ENCODE assay signal across 15 cellular contexts in the genomic region with DNA sequence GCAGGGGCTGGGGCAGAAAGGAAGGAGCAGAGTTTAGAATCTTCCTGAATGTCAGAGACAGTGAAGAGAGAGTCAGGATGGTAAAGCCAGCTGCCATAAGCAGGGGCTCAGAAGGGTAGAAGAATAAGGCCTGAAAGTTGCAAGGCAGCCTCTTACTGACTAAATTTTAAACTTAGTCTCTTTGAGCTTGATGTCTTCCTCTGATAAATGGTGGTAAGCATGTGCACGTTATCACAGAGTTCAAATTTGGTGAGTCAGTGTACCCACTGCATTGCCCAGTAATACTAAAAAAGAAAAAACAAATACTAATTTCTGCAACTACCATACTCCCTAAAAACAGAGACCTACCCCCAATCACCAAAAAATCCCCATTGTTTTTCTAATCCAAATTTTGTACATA. TPM values are rescaled to one million over a fixed set of nuclear protein-coding genes. Genes with fewer than 3 reads are reported as not detected.
DNase-seq lines count a peak whose midpoint lies in the region; ATAC-seq and TF ChIP-seq lines count a peak whose summit lies in the region.
"Had no signal": no experiment of that assay in that cellular context is flagged by ENCODE, and none has a peak within 500 bp of the region (broad histone marks: within the 10 kb centered on the region; RNA-seq: fewer than 3 reads in every experiment).

No MANE protein-coding gene starts in this region.

- H3K4me3 ChIP-seq in CD4-positive, CD25-positive, alpha-beta regulatory T cell (ENCODE audit: low read depth, low read length) = no peak overlapping the region
- no peak overlapping the region for H3K4me3 ChIP-seq in HAP-1
- H3K4me3 ChIP-seq: GM12878 had no signal

- no peaks in the 10 kb centered on the region for H3K4me1 ChIP-seq in CD4-positive, CD25-positive, alpha-beta regulatory T cell (ENCODE audit: control insufficient read depth, insufficient read depth, low read length, poor library complexity, severe bottlenecking)
- H3K4me1 ChIP-seq in HAP-1 = no peaks in the 10 kb centered on the region

- intact Hi-C loops in activated CD4-positive, alpha-beta T cell treated with anti-CD3 and anti-CD28 coated beads, Interleukin-2, amount 10 ng/mL, durations not matched to agents 24 days and 14 days (cut with micrococcal nuclease) = no loop called here

- H3K9me3 ChIP-seq in CD4-positive, CD25-positive, alpha-beta regulatory T cell (ENCODE audit: control insufficient read depth in 2 of 2, low read length in 2 of 2) = no peaks in the 10 kb centered on the region
- no peaks in the 10 kb centered on the region for H3K9me3 ChIP-seq in T-helper 17 cell (ENCODE audit: control insufficient read depth, low read length, poor library complexity, severe bottlenecking)
- H3K9me3 ChIP-seq in HAP-1 = no peaks in the 10 kb centered on the region

- TF ChIP-seq CTCF in omental fat pad (IDR thresholded peaks at IDR 0.05) = no peak

- H3K27ac Mint-ChIP-seq in activated CD4-positive, alpha-beta T cell treated with anti-CD3 and anti-CD28 coated beads, Interleukin-2, amount 10 ng/mL, durations not matched to agents 24 days and 14 days = peak overlapping the region; percentile 2
- peak overlapping the region; percentile 32 to 91 (median 68) for H3K27ac Mint-ChIP-seq in CD4-positive, CD25-positive, alpha-beta regulatory T cell
- peak overlapping the region; percentile 67 for H3K27ac Mint-ChIP-seq in T-helper 17 cell
- peak overlapping the region; percentile 12 to 63 for H3K27ac Mint-ChIP-seq in effector memory CD8-positive, alpha-beta T cell

- peaks cover 54% of the 10 kb centered on the region for H3K36me3 ChIP-seq in CD4-positive, CD25-positive, alpha-beta regulatory T cell (ENCODE audit: control insufficient read depth, insufficient read depth, low read length)
- peaks cover 23% of the 10 kb centered on the region for H3K36me3 ChIP-seq in HAP-1 (replicated peaks)

- no peak for ATAC-seq in CD4-positive, CD25-positive, alpha-beta regulatory T cell (ENCODE audit: low read depth in 2 of 2)
- ATAC-seq in T-helper 17 cell (no peak), GM18870 (IDR thresholded peaks at IDR 0.05; ENCODE audit: unreplicated experiment) (no peak), omental fat pad (ENCODE audit: low FRiP score) (no peak)
- ATAC-seq in effector memory CD8-positive, alpha-beta T cell (replicated peaks) = no peak
- ATAC-seq: GM12878 had no signal

- H3K9me3 Mint-ChIP-seq in activated CD4-positive, alpha-beta T cell treated with anti-CD3 and anti-CD28 coated beads, Interleukin-2, amount 10 ng/mL, durations not matched to agents 24 days and 14 days = no peaks in the 10 kb centered on the region
- H3K9me3 Mint-ChIP-seq in CD4-positive, CD25-positive, alpha-beta regulatory T cell = peaks cover 0 to 2% (median 0%) of the 10 kb centered on the region in 7 donors
- no peaks in the 10 kb centered on the region for H3K9me3 Mint-ChIP-seq in effector memory CD8-positive, alpha-beta T cell
- H3K9me3 Mint-ChIP-seq: CD14-positive monocyte had no signal

- no peaks in the 10 kb centered on the region for H3K27me3 Mint-ChIP-seq in activated CD4-positive, alpha-beta T cell treated with anti-CD3 and anti-CD28 coated beads, Interleukin-2, amount 10 ng/mL, durations not matched to agents 24 days and 14 days
- H3K27me3 Mint-ChIP-seq in CD4-positive, CD25-positive, alpha-beta regulatory T cell = no peaks in the 10 kb centered on the region
- no peaks in the 10 kb centered on the region for H3K27me3 Mint-ChIP-seq in T-helper 17 cell
- no peaks in the 10 kb centered on the region for H3K27me3 Mint-ChIP-seq in effector memory CD8-positive, alpha-beta T cell

- in situ Hi-C loops in HAP-1 (cut with MboI; ENCODE audit: low sequenced_read_pairs) = no loop called here

- peaks cover 52% of the 10 kb centered on the region for H3K36me3 Mint-ChIP-seq in activated CD4-positive, alpha-beta T cell treated with anti-CD3 and anti-CD28 coated beads, Interleukin-2, amount 10 ng/mL, durations not matched to agents 24 days and 14 days (ENCODE audit: low read depth)
- peaks cover 52% of the 10 kb centered on the region for H3K36me3 Mint-ChIP-seq in CD4-positive, CD25-positive, alpha-beta regulatory T cell
- peaks cover 17% of the 10 kb centered on the region for H3K36me3 Mint-ChIP-seq in T-helper 17 cell (ENCODE audit: low read depth)
- H3K36me3 Mint-ChIP-seq in effector memory CD8-positive, alpha-beta T cell (ENCODE audit: insufficient read depth) = peaks cover 13% of the 10 kb centered on the region

- peaks cover 5% of the 10 kb centered on the region for H3K4me1 Mint-ChIP-seq in activated CD4-positive, alpha-beta T cell treated with anti-CD3 and anti-CD28 coated beads, Interleukin-2, amount 10 ng/mL, durations not matched to agents 24 days and 14 days
- peaks cover 13 to 19% (median 16%) of the 10 kb centered on the region in 4 donors for H3K4me1 Mint-ChIP-seq in CD4-positive, CD25-positive, alpha-beta regulatory T cell
- H3K4me1 Mint-ChIP-seq in T-helper 17 cell = peaks cover 19% of the 10 kb centered on the region
- peaks cover 0 to 10% of the 10 kb centered on the region in 2 donors for H3K4me1 Mint-ChIP-seq in effector memory CD8-positive, alpha-beta T cell (ENCODE audit: low read depth in 2 of 2)
- H3K4me1 Mint-ChIP-seq: CD14-positive monocyte had no signal

- no peaks in the 10 kb centered on the region for H3K27me3 ChIP-seq in CD4-positive, CD25-positive, alpha-beta regulatory T cell (ENCODE audit: control insufficient read depth, insufficient read depth, low read length)
- H3K27me3 ChIP-seq in HAP-1 (ENCODE audit: low read depth) = no peaks in the 10 kb centered on the region

- no peak overlapping the region for H3K4me3 Mint-ChIP-seq in activated CD4-positive, alpha-beta T cell treated with anti-CD3 and anti-CD28 coated beads, Interleukin-2, amount 10 ng/mL, durations not matched to agents 24 days and 14 days
- H3K4me3 Mint-ChIP-seq in CD4-positive, CD25-positive, alpha-beta regulatory T cell = no peak overlapping the region
- no peak overlapping the region for H3K4me3 Mint-ChIP-seq in T-helper 17 cell
- no peak overlapping the region for H3K4me3 Mint-ChIP-seq in effector memory CD8-positive, alpha-beta T cell
- H3K4me3 Mint-ChIP-seq: CD14-positive monocyte had no signal

- no peak for DNase-seq in activated CD4-positive, alpha-beta T cell treated with anti-CD3 and anti-CD28 coated beads, Interleukin-2, amount 10 ng/mL, durations not matched to agents 24 days and 14 days
- no peak for DNase-seq in activated CD4-positive, alpha-beta T cell treated with anti-CD3 and anti-CD28 coated beads, Interleukin-2, amount 50 U/mL, for 4 hours
- no peak for DNase-seq in CD4-positive, CD25-positive, alpha-beta regulatory T cell
- no peak for DNase-seq in T-helper 17 cell
- no peak for DNase-seq in effector memory CD8-positive, alpha-beta T cell
- DNase-seq in HAP-1 (ENCODE audit: low spot score in 2 of 2) = no peak
- DNase-seq in omental fat pad (ENCODE audit: low spot score) = no peak
- DNase-seq: DMS79, KBM-7, NCI-H1436 treated with DMSO at 0.1 percent for 48 hours, NCI-H2081, NCI-H510A treated with DMSO at 0.1 percent for 48 hours had no signal

- H3K27ac ChIP-seq in CD4-positive, CD25-positive, alpha-beta regulatory T cell (ENCODE audit: insufficient read depth, low read length, poor library complexity, severe bottlenecking) = no peak overlapping the region

RNA-seq across cellular contexts. Expression of a gene that starts 45.2 kb away (rescaled TPM):
- total RNA-seq in activated CD4-positive, alpha-beta T cell treated with anti-CD3 and anti-CD28 coated beads, Interleukin-2, amount 10 ng/mL, durations not matched to agents 24 days and 14 days = 13.5 and 15.1 TPM in 2 replicates
- total RNA-seq in CD4-positive, CD25-positive, alpha-beta regulatory T cell = 34.0 TPM
- 10 to 100 TPM in 2 of 4 donors, 1 to 10 TPM in 2; 6.6 to 15.6 (median 10.6) TPM for polyA plus RNA-seq in CD4-positive, CD25-positive, alpha-beta regulatory T cell
- total RNA-seq in T-helper 17 cell (10 to 100 TPM; 36.4 to 41.2 TPM), omental fat pad (10 to 100 TPM; 30.7 to 42.7 (median 39.6) TPM)

Comparison
In these comparisons a context has a peak if more than half of its experiments do, and no peak if none do; other contexts are left out.
1. H3K27ac Mint-ChIP-seq: peak in every context shown above with its lines; median percentile 68 in CD4-positive, CD25-positive, alpha-beta regulatory T cell; 67 in T-helper 17 cell; 38 in effector memory CD8-positive, alpha-beta T cell; 2 in activated CD4-positive, alpha-beta T cell treated with anti-CD3 and anti-CD28 coated beads, Interleukin-2, amount 10 ng/mL, durations not matched to agents 24 days and 14 days.